13 cellular contexts compared by ENCODE assay signal in genomic region chr18:7980136-7980535, GRCh38.
DNase-seq lines count a peak whose midpoint lies in the region; ATAC-seq, FAIRE-seq and TF ChIP-seq lines count a peak whose summit lies in the region.
"Had no signal": no experiment of that assay in that cellular context is flagged by ENCODE, and none has a peak within 500 bp of the region (broad histone marks: within the 10 kb centered on the region; RNA-seq: fewer than 3 reads in every experiment).

No MANE protein-coding gene starts in this region.

- H3K36me3 Mint-ChIP-seq in glutamatergic neuron (ENCODE audit: unreplicated experiment): no peaks in the 10 kb centered on the region
- H3K36me3 Mint-ChIP-seq: activated naive CD4-positive, alpha-beta T cell treated with anti-CD3 and anti-CD28 coated beads, Interleukin-2, amount 10 ng/mL, durations not matched to agents 7 days and 5 days; stimulated activated effector memory CD8-positive, alpha-beta T cell treated with anti-CD3 and anti-CD28 coated beads, Interleukin-12 subunit alpha, Interleukin-12 subunit beta, amount 100 ng/mL, for 72 hours had no signal

- H3K27me3 ChIP-seq in PC-9 (ENCODE audit: insufficient read depth, low read depth) (no peaks in the 10 kb centered on the region), pancreas (no peaks in the 10 kb centered on the region)
- H3K27me3 ChIP-seq: esophagus muscularis mucosa had no signal

- peaks cover 3% of the 10 kb centered on the region for H3K27me3 Mint-ChIP-seq in glutamatergic neuron (ENCODE audit: unreplicated experiment)
- H3K27me3 Mint-ChIP-seq: activated naive CD4-positive, alpha-beta T cell treated with anti-CD3 and anti-CD28 coated beads, Interleukin-2, amount 10 ng/mL, durations not matched to agents 7 days and 5 days had no signal

- no peak for TF ChIP-seq POLR2A in A549 (IDR thresholded peaks at IDR 0.05; ENCODE audit: low read length)

- ATAC-seq in A549: no peak
- ATAC-seq in pancreas: no peak
- no peak for ATAC-seq in GM18858 (IDR thresholded peaks at IDR 0.05; ENCODE audit: unreplicated experiment)
- ATAC-seq: psoas muscle; stimulated activated effector memory CD8-positive, alpha-beta T cell treated with anti-CD3 and anti-CD28 coated beads, Interleukin-12 subunit alpha, Interleukin-12 subunit beta, amount 100 ng/mL, for 72 hours had no signal

- H4K20me1 ChIP-seq in PC-9 (ENCODE audit: insufficient read depth): no peaks in the 10 kb centered on the region

- no peaks in the 10 kb centered on the region for H3K9me2 ChIP-seq in PC-9 (ENCODE audit: insufficient read depth)

- H3K36me3 ChIP-seq in PC-9 (ENCODE audit: low read depth) (no peaks in the 10 kb centered on the region), pancreas (no peaks in the 10 kb centered on the region)

- no peaks in the 10 kb centered on the region for H3K79me2 ChIP-seq in PC-9 (ENCODE audit: low read depth)

- H3K27ac Mint-ChIP-seq in glutamatergic neuron (ENCODE audit: unreplicated experiment): no peak overlapping the region
- H3K27ac Mint-ChIP-seq: activated naive CD4-positive, alpha-beta T cell treated with anti-CD3 and anti-CD28 coated beads, Interleukin-2, amount 10 ng/mL, durations not matched to agents 7 days and 5 days; stimulated activated effector memory CD8-positive, alpha-beta T cell treated with anti-CD3 and anti-CD28 coated beads, Interleukin-12 subunit alpha, Interleukin-12 subunit beta, amount 100 ng/mL, for 72 hours had no signal

- in situ Hi-C loops in KBM-7 (cut with MboI; ENCODE audit: low pct_unique_long_range_greater_than_20kb, low sequenced_read_pairs): no loop called here

- CTCF ChIA-PET in A549 (lab: Yijun Ruan, JAX) (no interaction called here), PC-9 (lab: Charles Lee) (no interaction called here)

- 94% methylated on average over 3 of the region's 3 CpGs for WGBS in A549 (ENCODE audit: missing lambda C conversion rate)
- WGBS in pancreas, 2 donors: 99% methylated on average over 3 of the region's 3 CpGs

- H3K4me1 ChIP-seq in A549: peaks cover 12% of the 10 kb centered on the region
- H3K4me1 ChIP-seq in PC-9 (replicated peaks; ENCODE audit: insufficient read depth): peaks cover 8% of the 10 kb centered on the region; the same call in 1 of the 2 replicates
- no peaks in the 10 kb centered on the region for H3K4me1 ChIP-seq in pancreas
- H3K4me1 ChIP-seq: psoas muscle had no signal

- H3K9me3 ChIP-seq in A549: no peaks in the 10 kb centered on the region
- no peaks in the 10 kb centered on the region for H3K9me3 ChIP-seq in PC-9 (ENCODE audit: insufficient read depth, low read depth)
- H3K9me3 ChIP-seq in pancreas: no peaks in the 10 kb centered on the region
- H3K9me3 ChIP-seq: esophagus muscularis mucosa, psoas muscle had no signal

- no peaks in the 10 kb centered on the region for H3K9me3 Mint-ChIP-seq in glutamatergic neuron (ENCODE audit: unreplicated experiment)

- TF ChIP-seq CTCF in A549 (IDR thresholded peaks at IDR 0.05) (peak; percentile 16; the same call in 2 of the 3 replicates), GM12873 (IDR thresholded peaks at IDR 0.05; ENCODE audit: insufficient read depth, low read depth, low read length, missing control alignments) (peak; percentile 35), PC-9 (conservative IDR thresholded peaks at IDR 0.05) (0 out of 2 replicates have a peak, but pooled peaks have one; percentile 28), glutamatergic neuron (IDR thresholded peaks at IDR 0.05; ENCODE audit: partially characterized antibody, unreplicated experiment) (peak; percentile 17), pancreas (IDR thresholded peaks at IDR 0.05) (no peak)

- H3K27ac ChIP-seq in A549 (peak overlapping the region in 1 of 2 experiments; percentile 45; a peak in 1 of 6 replicates), PC-9 (no peak overlapping the region), pancreas (no peak overlapping the region)
- H3K27ac ChIP-seq: esophagus muscularis mucosa, psoas muscle had no signal

- H3K4me2 ChIP-seq in A549 (no peak overlapping the region), PC-9 (no peak overlapping the region)

- TF ChIP-seq RAD21 in A549 (conservative IDR thresholded peaks at IDR 0.05 in 1 of 2, IDR thresholded peaks at IDR 0.05 in 1 of 2): no peak

- BruUV-seq in PC-9 (replicated peaks; lab: Mats Ljungman, UMichigan): no TSS peak

- H3K4me3 Mint-ChIP-seq in glutamatergic neuron (ENCODE audit: unreplicated experiment): no peak overlapping the region
- H3K4me3 Mint-ChIP-seq: activated naive CD4-positive, alpha-beta T cell treated with anti-CD3 and anti-CD28 coated beads, Interleukin-2, amount 10 ng/mL, durations not matched to agents 7 days and 5 days; stimulated activated effector memory CD8-positive, alpha-beta T cell treated with anti-CD3 and anti-CD28 coated beads, Interleukin-12 subunit alpha, Interleukin-12 subunit beta, amount 100 ng/mL, for 72 hours had no signal

- H3K4me3 ChIP-seq in A549 (no peak overlapping the region), PC-9 (no peak overlapping the region), pancreas (no peak overlapping the region)
- H3K4me3 ChIP-seq: esophagus muscularis mucosa, psoas muscle had no signal

- no peak for DNase-seq in A549 (ENCODE audit: low read depth in 1 of 2, low spot score in 1 of 2)
- no peak for DNase-seq in PC-9
- DNase-seq in glutamatergic neuron: no peak
- DNase-seq in NCI-H524 (lab: John Stamatoyannopoulos, UW): no peak
- no peak for DNase-seq in pancreas
- no peak for DNase-seq in KBM-7
- DNase-seq: activated naive CD4-positive, alpha-beta T cell treated with anti-CD3 and anti-CD28 coated beads, Interleukin-2, amount 10 ng/mL, durations not matched to agents 7 days and 5 days; KG1; psoas muscle had no signal

- no peaks in the 10 kb centered on the region for H3F3A ChIP-seq in PC-9 (ENCODE audit: insufficient read depth, low read depth)

- FAIRE-seq in A549 (lab: Jason Lieb, UNC): no peak
- FAIRE-seq in pancreas (lab: Jason Lieb, UNC): no peak

- POLR2A ChIA-PET in A549 (lab: Yijun Ruan, JAX) (no interaction called here), PC-9 (lab: Charles Lee; ENCODE audit: unreplicated experiment) (no interaction called here)

- H3K4me1 Mint-ChIP-seq in glutamatergic neuron (ENCODE audit: low read depth, unreplicated experiment): no peaks in the 10 kb centered on the region
- H3K4me1 Mint-ChIP-seq: activated naive CD4-positive, alpha-beta T cell treated with anti-CD3 and anti-CD28 coated beads, Interleukin-2, amount 10 ng/mL, durations not matched to agents 7 days and 5 days had no signal

- no peak overlapping the region for H2AFZ ChIP-seq in PC-9

- no peak for TF ChIP-seq EP300 in A549 (IDR thresholded peaks at IDR 0.05)

- intact Hi-C loops in PC-9 (cut with micrococcal nuclease; ENCODE audit: unreplicated experiment) (no loop called here), pancreas (cut with DNase I) (no loop called here)

TF ChIP-seq in A549, 52 proteins besides CTCF, POLR2A, EP300 and RAD21:
- TF ChIP-seq PBX3 (IDR thresholded peaks at IDR 0.05): no peak
- TF ChIP-seq ATOH8 (CRISPR knock-in tag; IDR thresholded peaks at IDR 0.05; ENCODE audit: low read depth): no peak
- TF ChIP-seq RARB (CRISPR knock-in tag; IDR thresholded peaks at IDR 0.05): no peak
- no peak for TF ChIP-seq CHD4 (IDR thresholded peaks at IDR 0.05; ENCODE audit: borderline replicate concordance)
- TF ChIP-seq HES2 (IDR thresholded peaks at IDR 0.05): no peak

Comparison
In these comparisons a context has a peak if more than half of its experiments do, and no peak if none do; other contexts are left out.
1. CTCF ChIP-seq: peak in A549 (single experiment), GM12873 (single experiment), PC-9 (single experiment) and glutamatergic neuron (single experiment); none in pancreas (0 of 4).